In the genomic region with DNA sequence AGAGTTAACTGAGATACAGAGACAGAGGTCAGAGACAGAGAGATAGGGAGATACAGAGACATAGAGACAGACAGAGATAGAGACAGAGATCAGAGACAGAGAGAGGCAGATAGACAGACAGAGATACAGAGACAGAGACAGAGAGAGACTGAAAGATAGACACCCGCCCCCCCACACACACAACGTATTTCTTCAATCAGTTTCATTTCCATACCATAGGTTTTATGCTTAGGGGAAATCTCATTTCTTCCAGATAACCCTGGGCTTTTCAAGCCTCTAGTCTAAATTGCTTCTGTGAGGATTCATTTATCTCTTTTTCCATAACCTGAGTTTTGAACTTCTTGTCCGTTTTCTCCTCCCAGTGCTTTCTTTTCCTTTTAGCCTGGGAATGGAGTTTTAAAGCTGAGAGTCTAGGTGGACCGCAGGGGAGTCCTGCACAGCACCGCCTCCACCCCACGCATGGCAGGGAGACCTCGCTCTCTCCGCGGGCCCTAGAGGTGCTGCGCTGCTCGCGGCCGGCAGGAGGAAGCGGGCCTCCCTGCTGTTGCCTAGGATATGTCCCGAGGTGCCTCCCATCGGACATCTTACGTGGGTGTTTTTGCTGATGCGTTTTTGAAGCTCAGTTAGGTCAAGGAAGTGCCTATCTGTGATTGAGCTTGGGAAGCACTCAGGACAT, we compare ENCODE assay signal across 8 cellular contexts.
A peak's percentile ranks its signal among the peaks of the same experiment; 100 is the strongest.
DNase-seq lines count a peak whose midpoint lies in the region; ATAC-seq and TF ChIP-seq lines count a peak whose summit lies in the region.

No MANE protein-coding gene starts in this region.

- H3K4me1 ChIP-seq in breast epithelium: no peaks in the 10 kb centered on the region

- H3K36me3 ChIP-seq in breast epithelium: no peaks in the 10 kb centered on the region

- DNase-seq in DMS53 (lab: John Stamatoyannopoulos, UW): peak; percentile 90
- peak; percentile 56 for DNase-seq in HK-2 (ENCODE audit: unreplicated experiment)
- peak; percentile 10 for DNase-seq in T follicular helper cell (ENCODE audit: low read depth)
- no peak for DNase-seq in breast epithelium (ENCODE audit: low spot score in 2 of 2)
- DNase-seq in kidney tubule cell (ENCODE audit: low spot score): peak; percentile 74
- peak; percentile 22 to 47 for DNase-seq in stimulated activated CD4-positive, alpha-beta T cell treated with anti-CD3 and anti-CD28 coated beads, Interleukin-4, amount 100 ng/mL, for 4 hours
- no peak for DNase-seq in ureter (ENCODE audit: low spot score)

- no peak overlapping the region for H3K27ac ChIP-seq in breast epithelium

- TF ChIP-seq POLR2A in breast epithelium (IDR thresholded peaks at IDR 0.05): no peak

- peak overlapping the region; percentile 20 to 62 (median 38) for H3K4me3 ChIP-seq in breast epithelium

- H3K27me3 ChIP-seq in breast epithelium: peaks cover 0 to 24% of the 10 kb centered on the region in 2 donors

- ATAC-seq in GM19467 (IDR thresholded peaks at IDR 0.05; ENCODE audit: unreplicated experiment): peak; percentile 60

- no peaks in the 10 kb centered on the region for H3K9me3 ChIP-seq in breast epithelium

- no peak for TF ChIP-seq CTCF in breast epithelium (IDR thresholded peaks at IDR 0.05)

- intact Hi-C loops in breast epithelium (cut with DNase I; ENCODE audit: low total_unique reads): no loop called here

Comparison
In these comparisons a context has a peak if more than half of its experiments do, and no peak if none do; other contexts are left out.
1. DNase-seq: peak in DMS53 (single experiment), HK-2 (single experiment), T follicular helper cell (single experiment), kidney tubule cell (single experiment) and stimulated activated CD4-positive, alpha-beta T cell treated with anti-CD3 and anti-CD28 coated beads, Interleukin-4, amount 100 ng/mL, for 4 hours (2 of 2); none in breast epithelium (0 of 2) and ureter (single experiment).